In the genomic region with DNA sequence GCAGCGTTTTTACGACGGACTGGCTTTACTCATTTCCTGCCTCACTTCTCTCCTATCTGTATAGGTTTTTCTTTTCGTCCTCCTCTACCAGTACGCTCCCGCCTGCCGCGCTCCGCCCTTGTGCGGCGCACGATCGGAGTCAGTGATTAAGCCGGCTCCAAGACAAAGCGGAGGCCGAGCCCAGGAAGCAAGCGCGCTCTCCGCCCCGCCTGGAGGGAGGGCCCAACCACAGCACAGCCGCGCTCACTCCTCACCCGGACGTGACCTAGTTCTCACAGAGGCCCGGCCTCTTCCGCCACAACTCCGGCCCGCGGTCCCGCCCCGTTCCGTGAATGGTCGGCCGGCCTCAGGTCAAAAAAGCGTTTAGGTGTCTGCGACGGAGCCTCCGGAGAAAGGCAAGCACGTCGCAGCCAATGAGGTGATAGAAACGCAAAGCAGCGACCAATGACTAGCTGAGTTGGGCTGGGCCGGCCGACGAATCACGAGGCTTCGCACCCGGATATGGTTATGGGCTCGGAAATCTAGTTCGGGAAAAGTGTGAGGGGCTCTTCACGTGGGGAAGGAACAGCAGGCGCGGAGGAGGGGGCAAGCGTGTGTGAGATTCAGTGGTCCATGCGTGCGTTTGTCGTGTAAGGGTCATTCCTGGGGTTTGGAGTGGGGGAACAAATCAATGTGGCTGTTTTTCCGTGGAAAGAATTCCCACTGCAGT, we compare ENCODE assay signal across 8 cellular contexts. TPM values are rescaled to one million over a fixed set of nuclear protein-coding genes. Genes with fewer than 3 reads are reported as not detected.
DNase-seq lines count a peak whose midpoint lies in the region; ATAC-seq and TF ChIP-seq lines count a peak whose summit lies in the region.

A gene with protein sequence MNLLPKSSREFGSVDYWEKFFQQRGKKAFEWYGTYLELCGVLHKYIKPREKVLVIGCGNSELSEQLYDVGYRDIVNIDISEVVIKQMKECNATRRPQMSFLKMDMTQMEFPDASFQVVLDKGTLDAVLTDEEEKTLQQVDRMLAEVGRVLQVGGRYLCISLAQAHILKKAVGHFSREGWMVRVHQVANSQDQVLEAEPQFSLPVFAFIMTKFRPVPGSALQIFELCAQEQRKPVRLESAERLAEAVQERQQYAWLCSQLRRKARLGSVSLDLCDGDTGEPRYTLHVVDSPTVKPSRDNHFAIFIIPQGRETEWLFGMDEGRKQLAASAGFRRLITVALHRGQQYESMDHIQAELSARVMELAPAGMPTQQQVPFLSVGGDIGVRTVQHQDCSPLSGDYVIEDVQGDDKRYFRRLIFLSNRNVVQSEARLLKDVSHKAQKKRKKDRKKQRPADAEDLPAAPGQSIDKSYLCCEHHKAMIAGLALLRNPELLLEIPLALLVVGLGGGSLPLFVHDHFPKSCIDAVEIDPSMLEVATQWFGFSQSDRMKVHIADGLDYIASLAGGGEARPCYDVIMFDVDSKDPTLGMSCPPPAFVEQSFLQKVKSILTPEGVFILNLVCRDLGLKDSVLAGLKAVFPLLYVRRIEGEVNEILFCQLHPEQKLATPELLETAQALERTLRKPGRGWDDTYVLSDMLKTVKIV (plus strand): TSS at position 494 of the 709 bp plus-strand sequence. CDS start 308 bp downstream, outside the sequence.

- H3K4me3 ChIP-seq in Panc1 (ENCODE audit: low read depth in 2 of 2, low read length in 2 of 2) (peak within 1 kb of the TSS; percentile 94 to 97), mucosa of rectum (ENCODE audit: low read length in 2 of 2) (peak within 1 kb of the TSS; percentile 92 to 99)

- H3K27me3 ChIP-seq in Panc1 (ENCODE audit: control insufficient read depth, insufficient read depth, low read length): no peaks in the 10 kb centered on the region
- no peaks in the 10 kb centered on the region for H3K27me3 ChIP-seq in mucosa of rectum (ENCODE audit: control insufficient read depth in 2 of 2, insufficient read depth in 2 of 2, low read length in 2 of 2)

- in situ Hi-C loops in Panc1 (cut with HindIII; ENCODE audit: low pct_unique_long_range_greater_than_20kb, low sequenced_read_pairs): no loop called here

- H3K36me3 ChIP-seq in Panc1 (ENCODE audit: control insufficient read depth, insufficient read depth, low read length): peaks cover 5% of the 10 kb centered on the region; the same call in 1 of the 2 replicates
- H3K36me3 ChIP-seq in mucosa of rectum (ENCODE audit: control insufficient read depth in 2 of 2, insufficient read depth in 2 of 2, low read length in 2 of 2): peaks cover 20 to 21% of the 10 kb centered on the region in 2 donors

- H3K27ac ChIP-seq in Panc1 (ENCODE audit: low read length) (peak within 1 kb of the TSS; percentile 96), mucosa of rectum (ENCODE audit: low read depth in 2 of 2, low read length in 2 of 2) (peak within 1 kb of the TSS; percentile 80 to 90)

- no TSS peak for BruUV-seq in Panc1 (replicated peaks; lab: Mats Ljungman, UMichigan)

- peak within 1 kb of the TSS; percentile 99 for H3K4me3 Mint-ChIP-seq in activated T-cell treated with anti-CD3 and anti-CD28 coated beads, Interleukin-2, amount 50 U/mL, for 4 hours

- no peak for TF ChIP-seq CTCF in Panc1 (IDR thresholded peaks at IDR 0.05)

- DNase-seq in DMS53 (lab: John Stamatoyannopoulos, UW): peak; percentile 100
- peak; percentile 90 for DNase-seq in KG1 (lab: John Stamatoyannopoulos, UW)
- peak; percentile 88 for DNase-seq in Panc1 (ENCODE audit: low read depth, low spot score)
- peak; percentile 97 for DNase-seq in activated T-cell treated with anti-CD3 and anti-CD28 coated beads, Interleukin-2, amount 50 U/mL, for 4 hours
- DNase-seq in erythroblast (lab: John Stamatoyannopoulos, UW): peak; percentile 99 to 100
- peak; percentile 96 for DNase-seq in stimulated activated CD8-positive, alpha-beta memory T cell treated with anti-CD3 and anti-CD28 coated beads, Interleukin-4, amount 100 ng/mL, for 48 hours

- H3K9me3 ChIP-seq in Panc1 (ENCODE audit: control insufficient read depth, insufficient read depth, low read depth, low read length) (no peaks in the 10 kb centered on the region), mucosa of rectum (ENCODE audit: control insufficient read depth in 2 of 2, low read length in 2 of 2) (no peaks in the 10 kb centered on the region)

- H3K27me3 Mint-ChIP-seq in activated T-cell treated with anti-CD3 and anti-CD28 coated beads, Interleukin-2, amount 50 U/mL, for 4 hours (ENCODE audit: low read depth): peaks cover 2% of the 10 kb centered on the region

- peak within 1 kb of the TSS; percentile 83 to 98 for H3K9ac ChIP-seq in mucosa of rectum (ENCODE audit: low read depth in 1 of 2, low read length in 2 of 2)

- POLR2A ChIA-PET in Panc1 (lab: Charles Lee): no interaction called here

- TF ChIP-seq POLR2A in erythroblast (IDR thresholded peaks at IDR 0.05; ENCODE audit: low read length): peak; percentile 87

- H3K9me3 Mint-ChIP-seq in activated T-cell treated with anti-CD3 and anti-CD28 coated beads, Interleukin-2, amount 50 U/mL, for 4 hours: no peaks in the 10 kb centered on the region

- CTCF ChIA-PET in Panc1 (lab: Charles Lee): interaction anchor here (0.6 to 0.7 kb wide), 2 partner anchors 203 to 429 kb away, joined by 3 to 6 read pairs; no protein-coding TSS in a partner anchor

- peaks cover 25% of the 10 kb centered on the region for H3K36me3 Mint-ChIP-seq in activated T-cell treated with anti-CD3 and anti-CD28 coated beads, Interleukin-2, amount 50 U/mL, for 4 hours (ENCODE audit: insufficient read depth)

- H3K4me1 ChIP-seq in Panc1 (ENCODE audit: control insufficient read depth, insufficient read depth, low read length) (peaks cover 9% of the 10 kb centered on the region), mucosa of rectum (ENCODE audit: control insufficient read depth in 2 of 2, insufficient read depth in 2 of 2, low read length in 2 of 2) (peaks cover 10 to 15% of the 10 kb centered on the region in 2 donors)

- H3K4me1 Mint-ChIP-seq in activated T-cell treated with anti-CD3 and anti-CD28 coated beads, Interleukin-2, amount 50 U/mL, for 4 hours (ENCODE audit: low read depth): peaks cover 53% of the 10 kb centered on the region

- intact Hi-C loops in Panc1 (cut with micrococcal nuclease; ENCODE audit: unreplicated experiment): no loop called here

- ATAC-seq in GM21723 (IDR thresholded peaks at IDR 0.05; ENCODE audit: unreplicated experiment) (peak; percentile 97), Panc1 (peak; percentile 99)
- ATAC-seq in activated T-cell treated with anti-CD3 and anti-CD28 coated beads, Interleukin-2, amount 50 U/mL, for 4 hours: peak; percentile 96 to 97

RNA-seq across cellular contexts. Expression of the gene that starts here (rescaled TPM):
- 41.9 TPM for total RNA-seq in Panc1 (2021; ENCODE audit: unreplicated experiment)
- polyA plus RNA-seq in Panc1 (2012; ENCODE audit: insufficient read length): 59.9 TPM
- 10 to 100 TPM; 68.6 to 83.3 (median 77.7) TPM for total RNA-seq in activated T-cell treated with anti-CD3 and anti-CD28 coated beads, Interleukin-2, amount 50 U/mL, for 4 hours

Comparison
In these comparisons a context has a peak if more than half of its experiments do, and no peak if none do; other contexts are left out.
1. Peak in every context shown above with its lines: DNase-seq, ATAC-seq, H3K4me3 ChIP-seq and H3K27ac ChIP-seq.